Comparison of ENCODE assay signal across 8 cellular contexts in genomic region chr6:26553264-26553738, GRCh38. TPM values are rescaled to one million over a fixed set of nuclear protein-coding genes. Genes with fewer than 3 reads are reported as not detected.
DNase-seq lines count a peak whose midpoint lies in the region; ATAC-seq and TF ChIP-seq lines count a peak whose summit lies in the region.

No MANE protein-coding gene starts in this region.

- peak overlapping the region; percentile 50 for H3K9ac ChIP-seq in GM23248

- no peaks in the 10 kb centered on the region for H3K36me3 Mint-ChIP-seq in activated naive CD8-positive, alpha-beta T cell treated with anti-CD3 and anti-CD28 coated beads, Interleukin-2, amount 10 ng/mL, durations not matched to agents 7 days and 5 days
- H3K36me3 Mint-ChIP-seq in progenitor cell of endocrine pancreas (ENCODE audit: insufficient read depth) = no peaks in the 10 kb centered on the region

- no peaks in the 10 kb centered on the region for H3K79me2 ChIP-seq in GM23248 (ENCODE audit: insufficient read depth)

- intact Hi-C loops in left ventricle myocardium superior (cut with micrococcal nuclease) = no loop called here

- no peaks in the 10 kb centered on the region for H3K9me2 ChIP-seq in GM23248 (ENCODE audit: insufficient read depth)

- WGBS in GM23248 (ENCODE audit: low coverage in 1 of 2, low lambda C conversion rate in 2 of 2, missing lambda C conversion rate in 2 of 2), 2 experiments = 1 to 3% methylated on average over 14 of the region's 14 CpGs

- H3K9me3 ChIP-seq in GM23248 (ENCODE audit: low read depth) = no peaks in the 10 kb centered on the region

- no peak for TF ChIP-seq CTCF in progenitor cell of endocrine pancreas (IDR thresholded peaks at IDR 0.05; ENCODE audit: unreplicated experiment)

- no peaks in the 10 kb centered on the region for H3K27me3 ChIP-seq in GM23248 (replicated peaks; ENCODE audit: insufficient read depth)

- peak overlapping the region; percentile 71 for H3K27ac ChIP-seq in GM23248

- peak overlapping the region; percentile 67 for H2AFZ ChIP-seq in GM23248

- POLR2A ChIA-PET in activated naive CD8-positive, alpha-beta T cell treated with anti-CD3 and anti-CD28 coated beads, Interleukin-2, amount 10 ng/mL, durations not matched to agents 7 days and 5 days (lab: Charles Lee) = interaction anchor here (1.1 to 2.7 kb wide), 4 partner anchors 16 to 394 kb away, joined by 3 to 24 read pairs (median 6); partner anchors contain the start of gene HMGN4

- ATAC-seq in SK-N-SH treated with all-trans-retinoic acid at 6 μM for 48 hours (peak; percentile 49), left ventricle myocardium superior (peak; percentile 85)
- ATAC-seq in activated naive CD8-positive, alpha-beta T cell treated with anti-CD3 and anti-CD28 coated beads, Interleukin-2, amount 10 ng/mL, durations not matched to agents 7 days and 5 days (ENCODE audit: low read depth) = peak; percentile 65

- no peak overlapping the region for H3K4me3 Mint-ChIP-seq in activated naive CD8-positive, alpha-beta T cell treated with anti-CD3 and anti-CD28 coated beads, Interleukin-2, amount 10 ng/mL, durations not matched to agents 7 days and 5 days
- no peak overlapping the region for H3K4me3 Mint-ChIP-seq in progenitor cell of endocrine pancreas (ENCODE audit: low read depth)

- H3K36me3 ChIP-seq in GM23248 (ENCODE audit: low read depth) = no peaks in the 10 kb centered on the region

- DNase-seq in D341Med (ENCODE audit: low spot score) (peak; percentile 68), GM23248 (peak; percentile 66), NCI-H1048 (lab: John Stamatoyannopoulos, UW) (peak; percentile 21), left ventricle myocardium superior (peak; percentile 74), progenitor cell of endocrine pancreas (ENCODE audit: low spot score, unreplicated experiment) (peak; percentile 57), ureter (ENCODE audit: low spot score) (peak; percentile 78)
- DNase-seq in activated naive CD8-positive, alpha-beta T cell treated with anti-CD3 and anti-CD28 coated beads, Interleukin-2, amount 10 ng/mL, durations not matched to agents 7 days and 5 days = peak; percentile 76

- in situ Hi-C loops in GM23248 (cut with MboI) = no loop called here

- H3K4me1 ChIP-seq in GM23248 (ENCODE audit: insufficient read depth) = 0 out of 2 replicates have a peak, but pooled peaks cover 8% of the 10 kb centered on the region

- no peak overlapping the region for H3K27ac Mint-ChIP-seq in activated naive CD8-positive, alpha-beta T cell treated with anti-CD3 and anti-CD28 coated beads, Interleukin-2, amount 10 ng/mL, durations not matched to agents 7 days and 5 days
- no peak overlapping the region for H3K27ac Mint-ChIP-seq in progenitor cell of endocrine pancreas

- peaks cover 19% of the 10 kb centered on the region for H3K4me1 Mint-ChIP-seq in activated naive CD8-positive, alpha-beta T cell treated with anti-CD3 and anti-CD28 coated beads, Interleukin-2, amount 10 ng/mL, durations not matched to agents 7 days and 5 days
- H3K4me1 Mint-ChIP-seq in progenitor cell of endocrine pancreas (ENCODE audit: low read depth) = peaks cover 4% of the 10 kb centered on the region

- no peaks in the 10 kb centered on the region for H3K27me3 Mint-ChIP-seq in activated naive CD8-positive, alpha-beta T cell treated with anti-CD3 and anti-CD28 coated beads, Interleukin-2, amount 10 ng/mL, durations not matched to agents 7 days and 5 days
- peaks cover 11% of the 10 kb centered on the region for H3K27me3 Mint-ChIP-seq in progenitor cell of endocrine pancreas

- H3K4me3 ChIP-seq in GM23248 = peak overlapping the region; percentile 74

- peak overlapping the region; percentile 78 for H3K4me2 ChIP-seq in GM23248 (ENCODE audit: unreplicated experiment)

- H3F3A ChIP-seq in GM23248 (ENCODE audit: insufficient read depth) = peaks cover 42% of the 10 kb centered on the region

- H3K9me3 Mint-ChIP-seq in activated naive CD8-positive, alpha-beta T cell treated with anti-CD3 and anti-CD28 coated beads, Interleukin-2, amount 10 ng/mL, durations not matched to agents 7 days and 5 days = no peaks in the 10 kb centered on the region
- H3K9me3 Mint-ChIP-seq in progenitor cell of endocrine pancreas (ENCODE audit: low read depth) = no peaks in the 10 kb centered on the region

- H4K20me1 ChIP-seq in GM23248 (ENCODE audit: insufficient read depth) = no peaks in the 10 kb centered on the region

TF ChIP-seq in SK-N-SH treated with all-trans-retinoic acid at 6 μM for 48 hours, 23 proteins besides CTCF, POLR2A, EP300 and RAD21:
- TF ChIP-seq ZC3H10 (CRISPR knock-in tag; IDR thresholded peaks at IDR 0.05) (no peak), PPARA (CRISPR knock-in tag; IDR thresholded peaks at IDR 0.05; ENCODE audit: borderline replicate concordance) (no peak), CSDC2 (CRISPR knock-in tag; IDR thresholded peaks at IDR 0.05) (no peak), SNAI2 (CRISPR knock-in tag; IDR thresholded peaks at IDR 0.05) (no peak), ZNF565 (CRISPR knock-in tag; conservative IDR thresholded peaks at IDR 0.05; ENCODE audit: low read depth) (no peak), OSR1 (CRISPR knock-in tag; IDR thresholded peaks at IDR 0.05) (no peak)
TF ChIP-seq in SK-N-SH treated with all-trans-retinoic acid at 6 μM for 48 hours: peak in this region for 0.

RNA-seq across cellular contexts. Expression of gene HMGN4, which starts 15.1 kb away (rescaled TPM):
- total RNA-seq in GM23248 (2014; rRNA removed; shearing (Covaris generic)) = 81.6 and 87.2 TPM in 2 replicates
- 67.1 and 70.8 TPM in 2 replicates for polyA plus RNA-seq in GM23248 (2016; fragmentation: Nextera tagmentation; extraction: Ambion mirVana)
- total RNA-seq in activated naive CD8-positive, alpha-beta T cell treated with anti-CD3 and anti-CD28 coated beads, Interleukin-2, amount 10 ng/mL, durations not matched to agents 7 days and 5 days = 10 to 100 TPM; 83.1 to 86.4 TPM
- 25.3 TPM for total RNA-seq in left ventricle myocardium superior
- 39.7 and 42.5 TPM in 2 replicates for total RNA-seq in progenitor cell of endocrine pancreas
- 75.3 TPM for total RNA-seq in ureter

RNA-seq across cellular contexts. Expression of gene ABT1, which starts 43.5 kb away (rescaled TPM):
- 10.9 and 12.9 TPM in 2 replicates for total RNA-seq in GM23248 (2014; rRNA removed; shearing (Covaris generic))
- 17.3 and 17.6 TPM in 2 replicates for polyA plus RNA-seq in GM23248 (2016; fragmentation: Nextera tagmentation; extraction: Ambion mirVana)
- 10 to 100 TPM; 28.3 to 31.7 TPM for total RNA-seq in activated naive CD8-positive, alpha-beta T cell treated with anti-CD3 and anti-CD28 coated beads, Interleukin-2, amount 10 ng/mL, durations not matched to agents 7 days and 5 days
- total RNA-seq in left ventricle myocardium superior (9.0 TPM), progenitor cell of endocrine pancreas (23.6 and 25.5 TPM in 2 replicates), ureter (17.0 TPM)

RNA-seq across cellular contexts. Expression of gene BTN1A1, which starts 53.2 kb away (rescaled TPM):
- 0.11 TPM in 1 of 2 replicates, not detected in the other for total RNA-seq in GM23248 (2014; rRNA removed; shearing (Covaris generic))
- not detected in 2 replicates for polyA plus RNA-seq in GM23248 (2016; fragmentation: Nextera tagmentation; extraction: Ambion mirVana)
- total RNA-seq in activated naive CD8-positive, alpha-beta T cell treated with anti-CD3 and anti-CD28 coated beads, Interleukin-2, amount 10 ng/mL, durations not matched to agents 7 days and 5 days = under 1 TPM in 1 of 2 experiments, not detected in 1; 0.11 TPM
- not detected for total RNA-seq in left ventricle myocardium superior
- 1.5 and 1.6 TPM in 2 replicates for total RNA-seq in progenitor cell of endocrine pancreas
- total RNA-seq in ureter = not detected

Comparison
In these comparisons a context has a peak if more than half of its experiments do, and no peak if none do; other contexts are left out.
1. Peak in every context shown above with its lines: DNase-seq, ATAC-seq, H3K4me3 ChIP-seq and H3K27ac ChIP-seq.
2. DNase-seq: peak in every context shown above with its lines; median percentile 78 in ureter; 76 in activated naive CD8-positive, alpha-beta T cell treated with anti-CD3 and anti-CD28 coated beads, Interleukin-2, amount 10 ng/mL, durations not matched to agents 7 days and 5 days; 74 in left ventricle myocardium superior; 68 in D341Med; 66 in GM23248; 57 in progenitor cell of endocrine pancreas; 21 in NCI-H1048.